Comparison of ENCODE assay signal across 17 cellular contexts in the genomic region with DNA sequence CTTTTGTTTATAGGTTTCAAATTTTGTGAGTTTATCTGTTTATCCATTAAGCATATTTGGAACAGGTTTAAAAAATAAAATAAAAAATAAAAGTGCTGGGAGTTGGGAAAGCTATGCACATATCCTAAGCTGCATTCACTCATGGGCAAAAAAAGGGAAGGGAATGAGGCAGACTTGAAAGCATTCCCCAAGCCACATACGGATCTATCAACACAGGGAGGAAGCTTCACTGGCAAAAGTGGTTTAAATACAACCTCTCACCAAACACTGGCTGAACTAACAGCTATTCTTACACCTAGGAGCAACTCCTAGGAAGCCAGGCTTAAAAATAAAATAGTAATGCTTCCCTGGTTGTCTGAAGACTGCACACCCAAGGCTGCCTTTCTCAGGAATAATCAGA.
"Had no signal": no experiment of that assay in that cellular context is flagged by ENCODE, and none has a peak within 500 bp of the region (broad histone marks: within the 10 kb centered on the region; RNA-seq: fewer than 3 reads in every experiment).

No MANE protein-coding gene starts in this region.

- H3K27ac ChIP-seq: adrenal gland, body of pancreas, pancreas, tibial artery, VCaP had no signal

- H3K4me3 ChIP-seq: adrenal gland, body of pancreas, pancreas, tibial artery, uterus had no signal

- H3K9me3 ChIP-seq: adrenal gland, body of pancreas, pancreas, uterus had no signal

- H3K27me3 ChIP-seq: adrenal gland, body of pancreas, pancreas, tibial artery, uterus had no signal

- H3K4me1 ChIP-seq: adrenal gland, uterus had no signal

- H3K36me3 ChIP-seq: adrenal gland, uterus had no signal

- DNase-seq: activated CD4-positive, alpha-beta memory T cell treated with anti-CD3 and anti-CD28 coated beads for 36 hours; activated CD4-positive, alpha-beta T cell treated with anti-CD3 and anti-CD28 coated beads for 36 hours; activated CD8-positive, alpha-beta memory T cell treated with anti-CD3 and anti-CD28 coated beads, Interleukin-2, amount 10 ng/mL, durations not matched to agents 7 days and 5 days; activated effector memory CD4-positive, alpha-beta T cell treated with Interleukin-2 at 50 U/mL for 16 hours; activated T-cell treated with anti-CD3 and anti-CD28 coated beads, Interleukin-2, amount 50 U/mL, for 1 hour; adrenal gland; body of pancreas; hypothalamus; kidney glomerular epithelial cell; pancreas; stimulated activated CD4-positive, alpha-beta T cell treated with anti-CD3 and anti-CD28 coated beads, Interleukin-2, amount 100 ng/mL, for 48 hours; stimulated activated naive CD4-positive, alpha-beta T cell; T-cell; T1000; tibial artery; uterus had no signal

- ATAC-seq: activated CD4-positive, alpha-beta T cell treated with anti-CD3 and anti-CD28 coated beads for 36 hours; activated CD8-positive, alpha-beta memory T cell treated with anti-CD3 and anti-CD28 coated beads, Interleukin-2, amount 10 ng/mL, durations not matched to agents 7 days and 5 days; body of pancreas; T-cell had no signal
